ENCODE assay signal across 8 cellular contexts in genomic region chr22:45503071-45503815, GRCh38. TPM values are rescaled to one million over a fixed set of nuclear protein-coding genes. Genes with fewer than 3 reads are reported as not detected.
A peak's percentile ranks its signal among the peaks of the same experiment; 100 is the strongest.
DNase-seq lines count a peak whose midpoint lies in the region; ATAC-seq and TF ChIP-seq lines count a peak whose summit lies in the region.
"Had no signal": no experiment of that assay in that cellular context is flagged by ENCODE, and none has a peak within 500 bp of the region (broad histone marks: within the 10 kb centered on the region; RNA-seq: fewer than 3 reads in every experiment).

No MANE protein-coding gene starts in this region.

- DNase-seq in HFFc6: no peak
- DNase-seq in astrocyte of the spinal cord (ENCODE audit: low read depth, low spot score): no peak
- no peak for DNase-seq in kidney epithelial cell (ENCODE audit: low read depth)
- DNase-seq in NCI-H2107 (lab: John Stamatoyannopoulos, UW): no peak
- DNase-seq in ureter (ENCODE audit: low spot score): no peak
- DNase-seq: activated CD4-positive, alpha-beta memory T cell treated with anti-CD3 and anti-CD28 coated beads, Interleukin-2, amount 10 ng/mL, durations not matched to agents 7 days and 5 days had no signal

- H3K36me3 Mint-ChIP-seq in HFFc6 (ENCODE audit: low read depth): peaks cover 10% of the 10 kb centered on the region; the same call in 1 of the 2 replicates

- H3K27ac Mint-ChIP-seq in HFFc6: peak overlapping the region; percentile 95
- H3K27ac Mint-ChIP-seq: activated CD4-positive, alpha-beta memory T cell treated with anti-CD3 and anti-CD28 coated beads, Interleukin-2, amount 10 ng/mL, durations not matched to agents 7 days and 5 days had no signal

- peak overlapping the region; percentile 37 for H3K27ac ChIP-seq in stomach smooth muscle (ENCODE audit: low read length)

- H3K9ac ChIP-seq in stomach smooth muscle (ENCODE audit: low read length in 2 of 2): peak overlapping the region; percentile 42 to 63

- no peaks in the 10 kb centered on the region for H3K36me3 ChIP-seq in kidney epithelial cell (ENCODE audit: control insufficient read depth, insufficient read depth, low read length)
- H3K36me3 ChIP-seq in stomach smooth muscle (ENCODE audit: control insufficient read depth in 2 of 2, insufficient read depth in 2 of 2, low read length in 2 of 2): no peaks in the 10 kb centered on the region

- H3K4me3 ChIP-seq in astrocyte of the spinal cord (ENCODE audit: low read depth, low read length): peak overlapping the region; percentile 80
- peak overlapping the region; percentile 51 for H3K4me3 ChIP-seq in kidney epithelial cell (ENCODE audit: low read depth, low read length)
- peak overlapping the region; percentile 54 to 73 for H3K4me3 ChIP-seq in stomach smooth muscle (ENCODE audit: low read length in 2 of 2)

- H3K4me1 ChIP-seq in stomach smooth muscle (ENCODE audit: control insufficient read depth, insufficient read depth, low read length): peaks cover 35% of the 10 kb centered on the region

- no peaks in the 10 kb centered on the region for H3K9me3 ChIP-seq in stomach smooth muscle (ENCODE audit: control insufficient read depth in 2 of 2, low read length in 2 of 2)

- no peak for ATAC-seq in HG02852 (IDR thresholded peaks at IDR 0.05; ENCODE audit: unreplicated experiment)

- TF ChIP-seq CTCF in HFFc6 (IDR thresholded peaks at IDR 0.05): no peak
- no peak for TF ChIP-seq CTCF in astrocyte of the spinal cord (IDR thresholded peaks at IDR 0.05; ENCODE audit: low read depth, low read length)
- TF ChIP-seq CTCF in kidney epithelial cell (IDR thresholded peaks at IDR 0.05; ENCODE audit: insufficient read depth, low read length, poor library complexity, severe bottlenecking): no peak

- peaks cover 49% of the 10 kb centered on the region for H3K4me1 Mint-ChIP-seq in HFFc6 (ENCODE audit: low read depth)

- peaks cover 16% of the 10 kb centered on the region for H3K27me3 ChIP-seq in kidney epithelial cell (ENCODE audit: control insufficient read depth, insufficient read depth, low read length)
- H3K27me3 ChIP-seq in stomach smooth muscle (ENCODE audit: control insufficient read depth in 1 of 2, insufficient read depth in 2 of 2, low read length in 2 of 2): peaks cover 16 to 21% of the 10 kb centered on the region in 2 donors

- H3K4me3 Mint-ChIP-seq in HFFc6: peak overlapping the region; percentile 88
- H3K4me3 Mint-ChIP-seq: activated CD4-positive, alpha-beta memory T cell treated with anti-CD3 and anti-CD28 coated beads, Interleukin-2, amount 10 ng/mL, durations not matched to agents 7 days and 5 days had no signal

- in situ Hi-C loops in astrocyte of the spinal cord (cut with HindIII; ENCODE audit: low sequenced_read_pairs): no loop called here

- H3K27me3 Mint-ChIP-seq in HFFc6 (ENCODE audit: insufficient read depth): no peaks in the 10 kb centered on the region; the same call in 1 of the 2 replicates

- H3K9me3 Mint-ChIP-seq in HFFc6: no peaks in the 10 kb centered on the region
- H3K9me3 Mint-ChIP-seq: activated CD4-positive, alpha-beta memory T cell treated with anti-CD3 and anti-CD28 coated beads, Interleukin-2, amount 10 ng/mL, durations not matched to agents 7 days and 5 days had no signal

RNA-seq across cellular contexts. Expression of gene FBLN1, which starts 0.6 kb away (rescaled TPM):
- total RNA-seq in HFFc6 (2021; fragmentation: NEBNext Ultra II Directional; extraction: Animal tissue kit (Norgen Biotek cat#: 25700)): 100 to 1,000 TPM; 199 to 346 (median 326) TPM
- 29.0 and 32.8 TPM in 2 replicates for total RNA-seq in kidney epithelial cell
- 286 TPM for total RNA-seq in ureter
- total RNA-seq: activated CD4-positive, alpha-beta memory T cell treated with anti-CD3 and anti-CD28 coated beads, Interleukin-2, amount 10 ng/mL, durations not matched to agents 7 days and 5 days had no signal
